Comparison of ENCODE assay signal across 1 cellular context in genomic region chr6:5751525-5752252, GRCh38.
TF ChIP-seq lines count a peak whose summit lies in the region.

No MANE protein-coding gene starts in this region.

TF ChIP-seq in WTC11, 78 proteins besides CTCF, POLR2A, EP300 and RAD21 (continued from another document):
- TF ChIP-seq E2F5 (CRISPR knock-in tag; IDR thresholded peaks at IDR 0.05): no peak
- no peak for TF ChIP-seq ATF6 (CRISPR knock-in tag; IDR thresholded peaks at IDR 0.05)
- TF ChIP-seq FOXJ3 (CRISPR knock-in tag; IDR thresholded peaks at IDR 0.05; ENCODE audit: borderline replicate concordance): no peak
- TF ChIP-seq NR1H2 (CRISPR knock-in tag; IDR thresholded peaks at IDR 0.05): no peak
- TF ChIP-seq JUN (CRISPR knock-in tag; IDR thresholded peaks at IDR 0.05): no peak
- no peak for TF ChIP-seq GTF2I (CRISPR knock-in tag; conservative IDR thresholded peaks at IDR 0.05)
- TF ChIP-seq SMAD3 (CRISPR knock-in tag; IDR thresholded peaks at IDR 0.05; ENCODE audit: borderline replicate concordance): no peak
- TF ChIP-seq ATF2 (CRISPR knock-in tag; IDR thresholded peaks at IDR 0.05; ENCODE audit: borderline replicate concordance, low read depth): no peak
- TF ChIP-seq ZNF396 (CRISPR knock-in tag; IDR thresholded peaks at IDR 0.05; ENCODE audit: borderline replicate concordance): no peak
- no peak for TF ChIP-seq TEAD4 (CRISPR knock-in tag; IDR thresholded peaks at IDR 0.05)
- no peak for TF ChIP-seq ZNF232 (CRISPR knock-in tag; IDR thresholded peaks at IDR 0.05)
- no peak for TF ChIP-seq GRHL2 (CRISPR knock-in tag; IDR thresholded peaks at IDR 0.05; ENCODE audit: insufficient replicate concordance, severe bottlenecking)
- TF ChIP-seq FOXP4 (CRISPR knock-in tag; IDR thresholded peaks at IDR 0.05): no peak
- TF ChIP-seq TEAD1 (CRISPR knock-in tag; IDR thresholded peaks at IDR 0.05): no peak
- TF ChIP-seq ZNF281 (CRISPR knock-in tag; IDR thresholded peaks at IDR 0.05): no peak
- no peak for TF ChIP-seq CREM (CRISPR knock-in tag; IDR thresholded peaks at IDR 0.05)
- TF ChIP-seq ZBTB43 (CRISPR knock-in tag; IDR thresholded peaks at IDR 0.05): no peak
- TF ChIP-seq EMX1 (CRISPR knock-in tag; IDR thresholded peaks at IDR 0.05): no peak
- TF ChIP-seq ARID4B (CRISPR knock-in tag; IDR thresholded peaks at IDR 0.05; ENCODE audit: borderline replicate concordance): no peak
